8 cellular contexts compared by ENCODE assay signal in genomic region chr5:157265714-157266285, GRCh38. TPM values are rescaled to one million over a fixed set of nuclear protein-coding genes. Genes with fewer than 3 reads are reported as not detected.
DNase-seq lines count a peak whose midpoint lies in the region; ATAC-seq and TF ChIP-seq lines count a peak whose summit lies in the region.

Gene CYFIP2, plus strand, starts transcription at chr5:157266123. Its CDS starts 19,239 bp downstream, at chr5:157285362.

- intact Hi-C loops in body of pancreas (cut with DNase I): no loop called here
- intact Hi-C loops in spleen (cut with DNase I; ENCODE audit: low total_unique reads): no loop called here

- no peaks in the 10 kb centered on the region for H3K9me3 ChIP-seq in body of pancreas
- H3K9me3 ChIP-seq in spleen: no peaks in the 10 kb centered on the region

- H3K4me1 ChIP-seq in body of pancreas (peaks cover 16% of the 10 kb centered on the region), spleen (peaks cover 26 to 77% (median 67%) of the 10 kb centered on the region in 6 donors)

- peak within 1 kb of the TSS; percentile 15 to 54 for H3K4me3 ChIP-seq in body of pancreas
- H3K4me3 ChIP-seq in spleen: peak within 1 kb of the TSS; percentile 51 to 97 (median 76)

- TF ChIP-seq CTCF in body of pancreas (IDR thresholded peaks at IDR 0.05) (no peak), spleen (IDR thresholded peaks at IDR 0.05 in 8 of 11, conservative IDR thresholded peaks at IDR 0.05 in 3 of 11) (no peak)

- ATAC-seq in GM18499 (IDR thresholded peaks at IDR 0.05; ENCODE audit: insufficient read depth, unreplicated experiment): peak; percentile 46
- ATAC-seq in HG02588 (IDR thresholded peaks at IDR 0.05; ENCODE audit: unreplicated experiment): peak; percentile 88
- ATAC-seq in body of pancreas: peak; percentile 90

- TF ChIP-seq POLR2A in body of pancreas (IDR thresholded peaks at IDR 0.05) (peak in 1 of 3 donors; percentile 39), spleen (IDR thresholded peaks at IDR 0.05) (peak in 1 of 3 donors; percentile 75)

- H3K36me3 ChIP-seq in body of pancreas (replicated peaks in 1 of 2; ENCODE audit: insufficient read depth in 1 of 2, low read depth in 2 of 2): no peaks in the 10 kb centered on the region
- no peaks in the 10 kb centered on the region for H3K36me3 ChIP-seq in spleen

- DNase-seq in NCI-H1048 (lab: John Stamatoyannopoulos, UW) (peak; percentile 29), UCSD-AML1 (lab: John Stamatoyannopoulos, UW; ENCODE audit: unreplicated experiment) (peak; percentile 75), body of pancreas (peak; percentile 56 to 73 (median 58)), iPS-NIHi11 (ENCODE audit: low spot score) (peak; percentile 94), spleen (peak; percentile 96), NCI-H446 treated with DMSO at 0.1 percent for 48 hours (lab: John Stamatoyannopoulos, UW) (no peak)

- peak within 1 kb of the TSS in 3 of 4 donors; percentile 57 to 78 (median 66) for H3K27ac ChIP-seq in body of pancreas
- peak within 1 kb of the TSS; percentile 82 to 99 (median 96) for H3K27ac ChIP-seq in spleen

- 0% methylated on average over 16 to 38 of the region's 58 CpGs for WGBS in body of pancreas, 2 donors
- WGBS in spleen, 5 donors: 0 to 1% (median 0%) methylated on average over 19 to 58 of the region's 58 CpGs

- no peaks in the 10 kb centered on the region for H3K27me3 ChIP-seq in body of pancreas
- H3K27me3 ChIP-seq in spleen (replicated peaks in 1 of 7): no peaks in the 10 kb centered on the region

RNA-seq across cellular contexts. Expression of gene CYFIP2, which starts in this region (rescaled TPM):
- total RNA-seq in body of pancreas (10 to 100 TPM; 15.6 to 22.1 TPM), spleen (100 to 1,000 TPM; 123 to 232 (median 198) TPM)
- polyA plus RNA-seq in spleen: 10 to 100 TPM; 74.8 to 83.4 (median 75.1) TPM

Comparison
In these comparisons a context has a peak if more than half of its experiments do, and no peak if none do; other contexts are left out.
1. RNA of gene CYFIP2 (total RNA-seq): 123 to 232 TPM in spleen; 15.6 to 22.1 TPM in body of pancreas; every median in the first group is over 4 times any median in the second.
2. Peak in every context shown above with its lines, with median percentiles within 50 percentile points of each other: ATAC-seq.